In genomic region chr17:47810200-47810821, GRCh38 we compare ENCODE assay signal across 1 cellular context.
TF ChIP-seq lines count a peak whose summit lies in the region.

No MANE protein-coding gene starts in this region.

TF ChIP-seq in K562, 482 proteins besides CTCF, POLR2A, EP300 and RAD21 (continued from another document and continues in another):
- TF ChIP-seq FOXP1 (CRISPR knock-in tag; IDR thresholded peaks at IDR 0.05): peak; percentile 79
- TF ChIP-seq DLX4 (CRISPR knock-in tag; IDR thresholded peaks at IDR 0.05): no peak
- no peak for TF ChIP-seq ZNF263 (CRISPR knock-in tag; IDR thresholded peaks at IDR 0.05; ENCODE audit: borderline replicate concordance)
- no peak for TF ChIP-seq MYBL2 (IDR thresholded peaks at IDR 0.05; ENCODE audit: low read depth)
- no peak for TF ChIP-seq MYBL2 (CRISPR knock-in tag; IDR thresholded peaks at IDR 0.05; ENCODE audit: borderline replicate concordance)
- TF ChIP-seq ATF2 (CRISPR knock-in tag; IDR thresholded peaks at IDR 0.05): no peak
- TF ChIP-seq NFE2L1 (tag; IDR thresholded peaks at IDR 0.05; ENCODE audit: borderline replicate concordance, low read depth): 0 out of 2 replicates have a peak, but pooled peaks have one; percentile 22
- no peak for TF ChIP-seq GTF2A2 (tag; IDR thresholded peaks at IDR 0.05)
- no peak for TF ChIP-seq ZFX (CRISPR knock-in tag; IDR thresholded peaks at IDR 0.05)
- no peak for TF ChIP-seq E2F8 (IDR thresholded peaks at IDR 0.05; ENCODE audit: low read depth, partially characterized antibody)
- TF ChIP-seq HDAC8 (tag; IDR thresholded peaks at IDR 0.05): no peak
- no peak for TF ChIP-seq KDM2B (CRISPR knock-in tag; IDR thresholded peaks at IDR 0.05)
- no peak for TF ChIP-seq NELFE (IDR thresholded peaks at IDR 0.05; ENCODE audit: insufficient read depth, insufficient read length)
- no peak for TF ChIP-seq XRCC3 (IDR thresholded peaks at IDR 0.05)
- no peak for TF ChIP-seq TRIM24 (IDR thresholded peaks at IDR 0.05)
- TF ChIP-seq TAL1 (IDR thresholded peaks at IDR 0.05): peak; percentile 55
- no peak for TF ChIP-seq ZNF668 (CRISPR knock-in tag; IDR thresholded peaks at IDR 0.05)
- TF ChIP-seq KLF1 (tag; IDR thresholded peaks at IDR 0.05): no peak
- TF ChIP-seq ZNF507 (tag; conservative IDR thresholded peaks at IDR 0.05): no peak
- no peak for TF ChIP-seq ZBTB1 (CRISPR knock-in tag; IDR thresholded peaks at IDR 0.05; ENCODE audit: borderline replicate concordance, low read depth)
- TF ChIP-seq CCAR2 (IDR thresholded peaks at IDR 0.05; ENCODE audit: low read depth, low read length): no peak
- TF ChIP-seq ZNF354B (CRISPR knock-in tag; IDR thresholded peaks at IDR 0.05): no peak
- 0 out of 4 replicates have a peak, but pooled peaks of 1 of the 2 experiments have one; percentile 25 for TF ChIP-seq ARNT (IDR thresholded peaks at IDR 0.05)
- no peak for TF ChIP-seq CLOCK (CRISPR knock-in tag; IDR thresholded peaks at IDR 0.05; ENCODE audit: borderline replicate concordance)
- TF ChIP-seq ATF7 (IDR thresholded peaks at IDR 0.05): peak; percentile 54; the same call in 1 of the 2 replicates
- TF ChIP-seq FOXA3 (CRISPR knock-in tag; conservative IDR thresholded peaks at IDR 0.05 in 1 of 2, IDR thresholded peaks at IDR 0.05 in 1 of 2): peak in 1 of 2 experiments; percentile 64; a peak in 2 of 4 replicates
- TF ChIP-seq DACH1 (IDR thresholded peaks at IDR 0.05; ENCODE audit: partially characterized antibody): no peak
- TF ChIP-seq RNF219 (CRISPR knock-in tag; IDR thresholded peaks at IDR 0.05): no peak
- no peak for TF ChIP-seq FOXK1 (CRISPR knock-in tag; IDR thresholded peaks at IDR 0.05; ENCODE audit: borderline replicate concordance)
- TF ChIP-seq SNRNP70 (optimal IDR thresholded peaks at IDR 0.05; ENCODE audit: low read depth, low read length): no peak
- no peak for TF ChIP-seq BRCA1 (IDR thresholded peaks at IDR 0.05)
- no peak for TF ChIP-seq BRCA1 (CRISPR knock-in tag; IDR thresholded peaks at IDR 0.05)
- peak; percentile 37; the same call in 1 of the 2 replicates for TF ChIP-seq TFAP4 (CRISPR knock-in tag; IDR thresholded peaks at IDR 0.05; ENCODE audit: borderline replicate concordance)
- TF ChIP-seq ZBTB11 (CRISPR knock-in tag; IDR thresholded peaks at IDR 0.05): no peak
- no peak for TF ChIP-seq FOXP4 (CRISPR knock-in tag; IDR thresholded peaks at IDR 0.05; ENCODE audit: borderline replicate concordance)
- TF ChIP-seq SP1 (CRISPR knock-in tag; IDR thresholded peaks at IDR 0.05): peak; percentile 55; the same call in 1 of the 2 replicates
- TF ChIP-seq ELF4 (CRISPR knock-in tag; IDR thresholded peaks at IDR 0.05): no peak
- peak; percentile 7; the same call in 1 of the 2 replicates for TF ChIP-seq NFIC (IDR thresholded peaks at IDR 0.05)
- no peak for TF ChIP-seq ETS1 (conservative IDR thresholded peaks at IDR 0.05; ENCODE audit: control insufficient read depth, low read depth, low read length)
- TF ChIP-seq JUN (IDR thresholded peaks at IDR 0.05; ENCODE audit: borderline replicate concordance, low read depth, low read length): peak; percentile 62
- no peak for TF ChIP-seq JUN (CRISPR knock-in tag; IDR thresholded peaks at IDR 0.05; ENCODE audit: borderline replicate concordance)
